14 cellular contexts compared by ENCODE assay signal in genomic region chr7:114783413-114783812, GRCh38.
DNase-seq lines count a peak whose midpoint lies in the region; ATAC-seq lines count a peak whose summit lies in the region.
"Had no signal": no experiment of that assay in that cellular context is flagged by ENCODE, and none has a peak within 500 bp of the region (broad histone marks: within the 10 kb centered on the region; RNA-seq: fewer than 3 reads in every experiment).

No MANE protein-coding gene starts in this region.

- intact Hi-C loops in CD4-positive, alpha-beta memory T cell (cut with micrococcal nuclease): no loop called here

- H3K9me3 ChIP-seq in CD4-positive, alpha-beta memory T cell (ENCODE audit: control insufficient read depth in 1 of 2, low read length in 2 of 2): no peaks in the 10 kb centered on the region
- H3K9me3 ChIP-seq in CD8-positive, alpha-beta memory T cell (ENCODE audit: low read length): no peaks in the 10 kb centered on the region
- H3K9me3 ChIP-seq: MG63 had no signal

- peaks cover 23% of the 10 kb centered on the region for H3K4me1 Mint-ChIP-seq in activated T-cell treated with anti-CD3 and anti-CD28 coated beads, Interleukin-2, amount 50 U/mL, for 4 hours (ENCODE audit: low read depth)
- H3K4me1 Mint-ChIP-seq in CD4-positive, alpha-beta memory T cell: peaks cover 11 to 20% (median 18%) of the 10 kb centered on the region in 4 donors
- peaks cover 16 to 26% (median 25%) of the 10 kb centered on the region in 3 donors for H3K4me1 Mint-ChIP-seq in CD8-positive, alpha-beta memory T cell
- H3K4me1 Mint-ChIP-seq in activated naive CD8-positive, alpha-beta T cell treated with anti-CD3 and anti-CD28 coated beads for 36 hours: peaks cover 18% of the 10 kb centered on the region

- H3K27me3 Mint-ChIP-seq in activated T-cell treated with anti-CD3 and anti-CD28 coated beads, Interleukin-2, amount 50 U/mL, for 4 hours (ENCODE audit: low read depth): peaks cover 6% of the 10 kb centered on the region
- H3K27me3 Mint-ChIP-seq in CD4-positive, alpha-beta memory T cell: peaks cover 2% of the 10 kb centered on the region in 2 donors
- H3K27me3 Mint-ChIP-seq in CD8-positive, alpha-beta memory T cell: peaks cover 0 to 3% of the 10 kb centered on the region in 2 donors
- peaks cover 20% of the 10 kb centered on the region for H3K27me3 Mint-ChIP-seq in activated naive CD8-positive, alpha-beta T cell treated with anti-CD3 and anti-CD28 coated beads for 36 hours

- H3K4me3 Mint-ChIP-seq in activated T-cell treated with anti-CD3 and anti-CD28 coated beads, Interleukin-2, amount 50 U/mL, for 4 hours: peak overlapping the region; percentile 25
- peak overlapping the region; percentile 14 to 68 (median 58) for H3K4me3 Mint-ChIP-seq in CD4-positive, alpha-beta memory T cell
- peak overlapping the region; percentile 6 to 67 (median 58) for H3K4me3 Mint-ChIP-seq in CD8-positive, alpha-beta memory T cell
- H3K4me3 Mint-ChIP-seq in activated naive CD8-positive, alpha-beta T cell treated with anti-CD3 and anti-CD28 coated beads for 36 hours: no peak overlapping the region
- H3K4me3 Mint-ChIP-seq: H9 had no signal

- no peak overlapping the region for H3K27ac ChIP-seq in CD4-positive, alpha-beta memory T cell (ENCODE audit: low read depth, low read length)
- H3K27ac ChIP-seq in CD8-positive, alpha-beta memory T cell (ENCODE audit: low read depth, low read length): no peak overlapping the region

- no peak overlapping the region for H3K4me3 ChIP-seq in CD4-positive, alpha-beta memory T cell (ENCODE audit: low read length in 2 of 2)
- H3K4me3 ChIP-seq in CD8-positive, alpha-beta memory T cell (ENCODE audit: low read length): no peak overlapping the region
- H3K4me3 ChIP-seq: MG63 had no signal

- no peaks in the 10 kb centered on the region for H3K36me3 ChIP-seq in CD4-positive, alpha-beta memory T cell (ENCODE audit: insufficient read depth, low read length)
- no peaks in the 10 kb centered on the region for H3K36me3 ChIP-seq in CD8-positive, alpha-beta memory T cell (ENCODE audit: insufficient read depth, low read length)
- H3K36me3 ChIP-seq: MG63 had no signal

- H3K4me1 ChIP-seq in CD4-positive, alpha-beta memory T cell (ENCODE audit: insufficient read depth, low read length): no peaks in the 10 kb centered on the region
- H3K4me1 ChIP-seq in CD8-positive, alpha-beta memory T cell (ENCODE audit: insufficient read depth, low read length): no peaks in the 10 kb centered on the region

- no peak for DNase-seq in activated T-cell treated with anti-CD3 and anti-CD28 coated beads, Interleukin-2, amount 50 U/mL, for 4 hours
- DNase-seq in activated T-cell treated with anti-CD3 and anti-CD28 coated beads for 4 hours (no peak), COR-L47 (lab: John Stamatoyannopoulos, UW) (no peak)
- no peak for DNase-seq in CD4-positive, alpha-beta memory T cell
- DNase-seq in CD8-positive, alpha-beta memory T cell: no peak
- no peak for DNase-seq in activated naive CD8-positive, alpha-beta T cell treated with anti-CD3 and anti-CD28 coated beads for 36 hours
- DNase-seq: DMS79 treated with DMSO at 0.1 percent for 48 hours, H9, IMR-90, Karpas-422, MG63, NCI-H1092, NCI-H524 had no signal

- peaks cover 1% of the 10 kb centered on the region for H3K9me3 Mint-ChIP-seq in activated T-cell treated with anti-CD3 and anti-CD28 coated beads, Interleukin-2, amount 50 U/mL, for 4 hours
- H3K9me3 Mint-ChIP-seq in CD4-positive, alpha-beta memory T cell: peaks cover 0 to 1% (median under 1%) of the 10 kb centered on the region in 8 donors
- H3K9me3 Mint-ChIP-seq in CD8-positive, alpha-beta memory T cell: no peaks in the 10 kb centered on the region
- no peaks in the 10 kb centered on the region for H3K9me3 Mint-ChIP-seq in activated naive CD8-positive, alpha-beta T cell treated with anti-CD3 and anti-CD28 coated beads for 36 hours
- H3K9me3 Mint-ChIP-seq: H9 had no signal

- H3K36me3 Mint-ChIP-seq in activated T-cell treated with anti-CD3 and anti-CD28 coated beads, Interleukin-2, amount 50 U/mL, for 4 hours (ENCODE audit: insufficient read depth): no peaks in the 10 kb centered on the region
- no peaks in the 10 kb centered on the region for H3K36me3 Mint-ChIP-seq in CD4-positive, alpha-beta memory T cell
- H3K36me3 Mint-ChIP-seq in CD8-positive, alpha-beta memory T cell: no peaks in the 10 kb centered on the region
- no peaks in the 10 kb centered on the region for H3K36me3 Mint-ChIP-seq in activated naive CD8-positive, alpha-beta T cell treated with anti-CD3 and anti-CD28 coated beads for 36 hours

- POLR2A ChIA-PET in CD4-positive, alpha-beta memory T cell (lab: Charles Lee; ENCODE audit: partially characterized antibody): no interaction called here
- POLR2A ChIA-PET in CD8-positive, alpha-beta memory T cell (lab: Charles Lee): no interaction called here

- CTCF ChIA-PET in CD4-positive, alpha-beta memory T cell (lab: Charles Lee; ENCODE audit: partially characterized antibody): no interaction called here
- CTCF ChIA-PET in CD8-positive, alpha-beta memory T cell (lab: Charles Lee): no interaction called here

- no peaks in the 10 kb centered on the region for H3K27me3 ChIP-seq in CD4-positive, alpha-beta memory T cell (ENCODE audit: insufficient read depth, low read length)
- no peaks in the 10 kb centered on the region for H3K27me3 ChIP-seq in CD8-positive, alpha-beta memory T cell (ENCODE audit: insufficient read depth, low read length, poor library complexity, severe bottlenecking)
- H3K27me3 ChIP-seq: MG63 had no signal

- H3K27ac Mint-ChIP-seq in CD4-positive, alpha-beta memory T cell: no peak overlapping the region
- H3K27ac Mint-ChIP-seq in CD8-positive, alpha-beta memory T cell: peak overlapping the region in 1 of 8 donors; percentile 31
- peak overlapping the region; percentile 21 for H3K27ac Mint-ChIP-seq in activated naive CD8-positive, alpha-beta T cell treated with anti-CD3 and anti-CD28 coated beads for 36 hours
- H3K27ac Mint-ChIP-seq: H9 had no signal

- ATAC-seq in activated T-cell treated with anti-CD3 and anti-CD28 coated beads, Interleukin-2, amount 50 U/mL, for 4 hours: peak; percentile 46 to 54
- ATAC-seq in HG02759 (IDR thresholded peaks at IDR 0.05; ENCODE audit: unreplicated experiment): no peak
